8 cellular contexts compared by ENCODE assay signal in genomic region chr4:145881991-145882390, GRCh38. TPM values are rescaled to one million over a fixed set of nuclear protein-coding genes. Genes with fewer than 3 reads are reported as not detected.
A peak's percentile ranks its signal among the peaks of the same experiment; 100 is the strongest.
DNase-seq lines count a peak whose midpoint lies in the region; ATAC-seq and TF ChIP-seq lines count a peak whose summit lies in the region.

No MANE protein-coding gene starts in this region.

- H3K27ac ChIP-seq in breast epithelium (peak overlapping the region; percentile 20 to 64), smooth muscle cell (ENCODE audit: low read depth) (peak overlapping the region; percentile 48)

- no peaks in the 10 kb centered on the region for H3K27me3 ChIP-seq in breast epithelium
- H3K27me3 ChIP-seq in smooth muscle cell (ENCODE audit: low read depth), result no peaks in the 10 kb centered on the region
- H3K27me3 ChIP-seq in MG63, result no peaks in the 10 kb centered on the region

- no peak overlapping the region for H3K27ac Mint-ChIP-seq in activated CD4-positive, alpha-beta memory T cell treated with anti-CD3 and anti-CD28 coated beads for 36 hours

- TF ChIP-seq POLR2A in breast epithelium (IDR thresholded peaks at IDR 0.05), result no peak

- H2AFZ ChIP-seq in smooth muscle cell (ENCODE audit: low read depth), result no peak overlapping the region

- H3K4me3 ChIP-seq in breast epithelium (peak overlapping the region in 1 of 3 donors; percentile 7), smooth muscle cell (no peak overlapping the region), MG63 (no peak overlapping the region)

- H3K4me1 ChIP-seq in breast epithelium (peaks cover 5 to 15% of the 10 kb centered on the region in 2 donors), smooth muscle cell (ENCODE audit: low read depth) (no peaks in the 10 kb centered on the region)

- intact Hi-C loops in breast epithelium (cut with DNase I; ENCODE audit: low total_unique reads), result no loop called here
- intact Hi-C loops in activated CD4-positive, alpha-beta memory T cell treated with anti-CD3 and anti-CD28 coated beads for 36 hours (cut with micrococcal nuclease), result no loop called here

- peaks cover 3% of the 10 kb centered on the region for H3K4me1 Mint-ChIP-seq in activated CD4-positive, alpha-beta memory T cell treated with anti-CD3 and anti-CD28 coated beads for 36 hours (ENCODE audit: low read depth)

- peaks cover 7% of the 10 kb centered on the region for H3K79me2 ChIP-seq in smooth muscle cell (ENCODE audit: low read depth)

- H3K9ac ChIP-seq in smooth muscle cell (ENCODE audit: low read depth), result no peak overlapping the region

- H3K4me2 ChIP-seq in smooth muscle cell, result no peak overlapping the region

- no peak for TF ChIP-seq CTCF in breast epithelium (IDR thresholded peaks at IDR 0.05)
- no peak for TF ChIP-seq CTCF in smooth muscle cell (IDR thresholded peaks at IDR 0.05; ENCODE audit: borderline replicate concordance, insufficient read depth, poor library complexity, severe bottlenecking)

- H3K36me3 ChIP-seq in breast epithelium (no peaks in the 10 kb centered on the region), smooth muscle cell (ENCODE audit: low read depth) (no peaks in the 10 kb centered on the region), MG63 (no peaks in the 10 kb centered on the region)

- 82% methylated on average over 8 of the region's 8 CpGs for WGBS in smooth muscle cell (ENCODE audit: low lambda C conversion rate)

- ATAC-seq in GM21390 (IDR thresholded peaks at IDR 0.05; ENCODE audit: unreplicated experiment) (peak; percentile 58), HG03460 (IDR thresholded peaks at IDR 0.05; ENCODE audit: unreplicated experiment) (peak; percentile 57), SK-N-SH treated with all-trans-retinoic acid at 6 μM for 48 hours (no peak)

- POLR2A ChIA-PET in activated CD4-positive, alpha-beta memory T cell treated with anti-CD3 and anti-CD28 coated beads for 36 hours (lab: Charles Lee), result no interaction called here

- H3K27me3 Mint-ChIP-seq in activated CD4-positive, alpha-beta memory T cell treated with anti-CD3 and anti-CD28 coated beads for 36 hours, result no peaks in the 10 kb centered on the region

- no peaks in the 10 kb centered on the region for H3K9me3 ChIP-seq in breast epithelium
- H3K9me3 ChIP-seq in smooth muscle cell (replicated peaks; ENCODE audit: low read depth), result no peaks in the 10 kb centered on the region
- no peaks in the 10 kb centered on the region for H3K9me3 ChIP-seq in MG63

- CTCF ChIA-PET in activated CD4-positive, alpha-beta memory T cell treated with anti-CD3 and anti-CD28 coated beads for 36 hours (lab: Charles Lee), result interaction anchor here (0.8 kb wide), 1 partner anchor 49 kb away, joined by 4 read pairs; no protein-coding TSS in a partner anchor

- H3K36me3 Mint-ChIP-seq in activated CD4-positive, alpha-beta memory T cell treated with anti-CD3 and anti-CD28 coated beads for 36 hours, result peaks cover 45% of the 10 kb centered on the region

- H4K20me1 ChIP-seq in smooth muscle cell (ENCODE audit: low read depth), result peaks cover 29% of the 10 kb centered on the region

- DNase-seq in breast epithelium (ENCODE audit: low spot score in 2 of 2) (peak; percentile 67 to 85), smooth muscle cell (lab: John Stamatoyannopoulos, UW; ENCODE audit: unreplicated experiment) (no peak), MG63 (no peak), EL (no peak)
- no peak for DNase-seq in activated CD4-positive, alpha-beta memory T cell treated with anti-CD3 and anti-CD28 coated beads for 36 hours

- no peaks in the 10 kb centered on the region for H3K9me3 Mint-ChIP-seq in activated CD4-positive, alpha-beta memory T cell treated with anti-CD3 and anti-CD28 coated beads for 36 hours

- H3F3A ChIP-seq in smooth muscle cell (ENCODE audit: low read depth), result no peaks in the 10 kb centered on the region

- no peak overlapping the region for H3K4me3 Mint-ChIP-seq in activated CD4-positive, alpha-beta memory T cell treated with anti-CD3 and anti-CD28 coated beads for 36 hours

TF ChIP-seq in SK-N-SH treated with all-trans-retinoic acid at 6 μM for 48 hours, 23 proteins besides CTCF, POLR2A, EP300 and RAD21:
- TF ChIP-seq CSRNP3 (CRISPR knock-in tag; IDR thresholded peaks at IDR 0.05), result no peak
- TF ChIP-seq RARB (CRISPR knock-in tag; IDR thresholded peaks at IDR 0.05), result no peak
- TF ChIP-seq ZNF8 (CRISPR knock-in tag; IDR thresholded peaks at IDR 0.05), result no peak
- no peak for TF ChIP-seq TOX (CRISPR knock-in tag; IDR thresholded peaks at IDR 0.05; ENCODE audit: borderline replicate concordance)
- TF ChIP-seq ARNTL (CRISPR knock-in tag; IDR thresholded peaks at IDR 0.05; ENCODE audit: borderline replicate concordance, low read depth), result no peak
- no peak for TF ChIP-seq ZNF70 (CRISPR knock-in tag; IDR thresholded peaks at IDR 0.05)
- no peak for TF ChIP-seq ZFP3 (CRISPR knock-in tag; IDR thresholded peaks at IDR 0.05)
- no peak for TF ChIP-seq GLIS3 (CRISPR knock-in tag; IDR thresholded peaks at IDR 0.05)

RNA-seq across cellular contexts. Expression of gene ZNF827, which starts 56.6 kb away (rescaled TPM):
- total RNA-seq in breast epithelium, result 10 to 100 TPM; 18.6 to 21.1 (median 19.0) TPM
- total RNA-seq in smooth muscle cell, result 8.3 and 12.8 TPM in 2 replicates
- polyA plus RNA-seq in smooth muscle cell, result 6.5 and 8.7 TPM in 2 replicates
- 10 to 100 TPM; 17.3 to 17.7 TPM for total RNA-seq in activated CD4-positive, alpha-beta memory T cell treated with anti-CD3 and anti-CD28 coated beads for 36 hours
- 0.86 and 2.1 TPM in 2 replicates for total RNA-seq in MG63 (2014; rRNA removed; shearing (Covaris generic); ENCODE audit: low replicate concordance)

Comparison
In these comparisons a context has a peak if more than half of its experiments do, and no peak if none do; other contexts are left out.
1. DNase-seq: peak in breast epithelium (2 of 2); none in smooth muscle cell (single experiment), activated CD4-positive, alpha-beta memory T cell treated with anti-CD3 and anti-CD28 coated beads for 36 hours (single experiment), MG63 (single experiment) and EL (single experiment).